1 cellular context compared by ENCODE assay signal in the genomic region with DNA sequence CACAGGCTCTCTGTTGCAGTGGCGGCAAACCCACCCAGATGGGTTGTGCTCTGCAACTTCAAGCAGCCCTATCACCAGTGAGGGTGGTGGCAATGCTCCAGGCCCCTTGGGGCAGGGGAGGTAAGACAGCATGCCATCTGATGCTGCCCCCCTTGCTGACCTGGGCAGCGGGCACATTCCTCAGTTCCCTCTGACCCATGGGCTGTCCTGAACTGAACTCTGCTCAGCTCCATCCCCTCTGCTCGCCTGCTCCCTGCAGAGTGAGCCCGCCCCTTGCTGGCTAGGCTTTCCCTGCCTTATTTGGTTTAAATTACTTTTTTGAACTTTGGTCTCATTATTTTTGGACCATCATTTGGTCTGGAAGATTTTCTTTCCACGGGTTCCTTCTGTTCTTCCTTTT.
TF ChIP-seq lines count a peak whose summit lies in the region.

No MANE protein-coding gene starts in this region.

TF ChIP-seq in HepG2, 621 proteins besides CTCF, POLR2A, EP300 and RAD21 (continued from another document):
- TF ChIP-seq, protein P1, sequence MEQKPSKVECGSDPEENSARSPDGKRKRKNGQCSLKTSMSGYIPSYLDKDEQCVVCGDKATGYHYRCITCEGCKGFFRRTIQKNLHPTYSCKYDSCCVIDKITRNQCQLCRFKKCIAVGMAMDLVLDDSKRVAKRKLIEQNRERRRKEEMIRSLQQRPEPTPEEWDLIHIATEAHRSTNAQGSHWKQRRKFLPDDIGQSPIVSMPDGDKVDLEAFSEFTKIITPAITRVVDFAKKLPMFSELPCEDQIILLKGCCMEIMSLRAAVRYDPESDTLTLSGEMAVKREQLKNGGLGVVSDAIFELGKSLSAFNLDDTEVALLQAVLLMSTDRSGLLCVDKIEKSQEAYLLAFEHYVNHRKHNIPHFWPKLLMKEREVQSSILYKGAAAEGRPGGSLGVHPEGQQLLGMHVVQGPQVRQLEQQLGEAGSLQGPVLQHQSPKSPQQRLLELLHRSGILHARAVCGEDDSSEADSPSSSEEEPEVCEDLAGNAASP (CRISPR knock-in tag; IDR thresholded peaks at IDR 0.05; ENCODE audit: borderline replicate concordance): peak; percentile 53; the same call in 1 of the 2 replicates
- TF ChIP-seq FOXM1 (CRISPR knock-in tag; IDR thresholded peaks at IDR 0.05): no peak
TF ChIP-seq in HepG2: peak in this region for 2.
